In the genomic region with DNA sequence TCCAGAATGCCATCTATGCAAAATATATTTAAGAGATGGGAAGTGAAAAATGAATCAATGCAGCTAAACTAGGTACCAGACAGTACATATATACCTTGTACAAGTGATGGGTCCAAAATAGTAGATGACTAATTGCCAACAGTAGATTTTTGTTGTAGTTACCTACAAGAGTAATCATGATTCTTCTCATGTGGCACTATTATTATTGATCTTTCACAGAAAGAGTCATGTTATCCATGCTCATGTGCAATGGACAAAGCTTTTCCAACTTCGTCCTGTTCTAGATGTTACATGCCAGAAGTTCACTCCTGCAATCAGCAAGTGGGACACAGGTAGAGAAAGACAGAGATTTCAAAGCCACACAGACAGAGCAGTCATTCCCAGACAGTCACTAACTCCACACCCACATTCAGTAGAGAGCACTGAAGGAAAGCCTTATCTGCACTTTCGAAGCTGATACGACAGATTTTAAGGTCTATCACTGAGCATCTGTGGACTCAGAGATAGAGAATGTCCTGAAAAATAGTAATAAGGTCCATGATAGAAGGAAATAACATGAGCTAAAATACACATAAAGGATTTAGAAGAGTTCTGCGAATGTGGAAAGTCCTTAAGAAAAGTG, we compare ENCODE assay signal across 16 cellular contexts.
DNase-seq lines count a peak whose midpoint lies in the region; ATAC-seq and TF ChIP-seq lines count a peak whose summit lies in the region.
"Had no signal": no experiment of that assay in that cellular context is flagged by ENCODE, and none has a peak within 500 bp of the region (broad histone marks: within the 10 kb centered on the region; RNA-seq: fewer than 3 reads in every experiment).

No MANE protein-coding gene starts in this region.

- H3K27ac ChIP-seq in smooth muscle cell (ENCODE audit: low read depth), result peak overlapping the region; percentile 94
- no peak overlapping the region for H3K27ac ChIP-seq in heart right ventricle
- H3K27ac ChIP-seq: HL-60, suprapubic skin had no signal

- H3K4me1 ChIP-seq in smooth muscle cell (ENCODE audit: low read depth) (no peaks in the 10 kb centered on the region), heart right ventricle (no peaks in the 10 kb centered on the region)

- H3F3A ChIP-seq in smooth muscle cell (ENCODE audit: low read depth), result peaks cover 5% of the 10 kb centered on the region

- H3K9me3 ChIP-seq in smooth muscle cell (replicated peaks; ENCODE audit: low read depth) (no peaks in the 10 kb centered on the region), heart right ventricle (peaks cover 0 to 17% (median 3%) of the 10 kb centered on the region in 11 donors)
- H3K9me3 ChIP-seq: suprapubic skin had no signal

- peaks cover 3 to 5% of the 10 kb centered on the region in 2 donors for H3K9me3 Mint-ChIP-seq in activated T-cell treated with anti-CD3 and anti-CD28 coated beads, Interleukin-2, amount 50 U/mL, for 72 hours
- peaks cover 13% of the 10 kb centered on the region for H3K9me3 Mint-ChIP-seq in activated T-helper 2 cell treated with anti-CD3 and anti-CD28 coated beads, Interferon-gamma antibody, Interleukin-2, Interleukin-4, amounts not matched to agents 10 μg/mL and 5 μg/mL and 100 μg/mL, durations not matched to agents 14 hours and 24 hours and 36 hours

- ATAC-seq in activated T-cell treated with anti-CD3 and anti-CD28 coated beads, Interleukin-2, amount 50 U/mL, for 72 hours (replicated peaks in 1 of 2), result no peak
- ATAC-seq in HG03175 (IDR thresholded peaks at IDR 0.05; ENCODE audit: unreplicated experiment) (peak; percentile 30), heart right ventricle (no peak)

- H3K36me3 ChIP-seq in smooth muscle cell (ENCODE audit: low read depth) (no peaks in the 10 kb centered on the region), heart right ventricle (no peaks in the 10 kb centered on the region)
- H3K36me3 ChIP-seq: suprapubic skin had no signal

- H3K9ac ChIP-seq in smooth muscle cell (ENCODE audit: low read depth), result peak overlapping the region; percentile 76

- peak overlapping the region; percentile 16 for H3K4me2 ChIP-seq in smooth muscle cell

- H2AFZ ChIP-seq in smooth muscle cell (ENCODE audit: low read depth), result no peak overlapping the region

- no peak overlapping the region for H3K4me3 ChIP-seq in smooth muscle cell
- H3K4me3 ChIP-seq in heart right ventricle, result no peak overlapping the region
- H3K4me3 ChIP-seq: suprapubic skin had no signal

- H3K27me3 ChIP-seq in smooth muscle cell (ENCODE audit: low read depth) (no peaks in the 10 kb centered on the region), heart right ventricle (no peaks in the 10 kb centered on the region)
- H3K27me3 ChIP-seq: suprapubic skin had no signal

- H3K4me1 Mint-ChIP-seq in activated T-cell treated with anti-CD3 and anti-CD28 coated beads, Interleukin-2, amount 50 U/mL, for 72 hours (ENCODE audit: low read depth), result peaks cover 38% of the 10 kb centered on the region
- peaks cover 34% of the 10 kb centered on the region for H3K4me1 Mint-ChIP-seq in activated T-helper 2 cell treated with anti-CD3 and anti-CD28 coated beads, Interferon-gamma antibody, Interleukin-2, Interleukin-4, amounts not matched to agents 10 μg/mL and 5 μg/mL and 100 μg/mL, durations not matched to agents 14 hours and 24 hours and 36 hours (ENCODE audit: low read depth)
- H3K4me1 Mint-ChIP-seq: central memory CD8-positive, alpha-beta T cell had no signal

- intact Hi-C loops in activated T-helper 2 cell treated with anti-CD3 and anti-CD28 coated beads, Interferon-gamma antibody, Interleukin-2, Interleukin-4, amounts not matched to agents 10 μg/mL and 5 μg/mL and 100 μg/mL, durations not matched to agents 14 hours and 24 hours and 36 hours (cut with micrococcal nuclease), result loop anchor here (2.0 to 10.0 kb wide), 9 partner anchors 117 to 1335 kb away; partner anchors contain the start of genes NUP35 and UBE2E3
- intact Hi-C loops in heart right ventricle (cut with DNase I), result no loop called here

- 58% methylated on average over 4 of the region's 4 CpGs for WGBS in smooth muscle cell (ENCODE audit: low lambda C conversion rate)
- 74 to 85% methylated on average over 4 of the region's 4 CpGs for WGBS in heart right ventricle, 2 donors

- H3K79me2 ChIP-seq in smooth muscle cell (ENCODE audit: low read depth), result no peaks in the 10 kb centered on the region

- H3K27me3 Mint-ChIP-seq in activated T-cell treated with anti-CD3 and anti-CD28 coated beads, Interleukin-2, amount 50 U/mL, for 72 hours (ENCODE audit: low read depth), result peaks cover 13% of the 10 kb centered on the region
- peaks cover under 1% of the 10 kb centered on the region for H3K27me3 Mint-ChIP-seq in activated T-helper 2 cell treated with anti-CD3 and anti-CD28 coated beads, Interferon-gamma antibody, Interleukin-2, Interleukin-4, amounts not matched to agents 10 μg/mL and 5 μg/mL and 100 μg/mL, durations not matched to agents 14 hours and 24 hours and 36 hours (ENCODE audit: low read depth)
- H3K27me3 Mint-ChIP-seq: activated naive CD4-positive, alpha-beta T cell treated with anti-CD3 and anti-CD28 coated beads, Interleukin-2, amount 50 U/mL, for 24 hours had no signal

- peaks cover 2 to 8% of the 10 kb centered on the region in 2 donors for H3K36me3 Mint-ChIP-seq in activated T-cell treated with anti-CD3 and anti-CD28 coated beads, Interleukin-2, amount 50 U/mL, for 72 hours (ENCODE audit: insufficient read depth in 2 of 2)
- H3K36me3 Mint-ChIP-seq in activated T-helper 2 cell treated with anti-CD3 and anti-CD28 coated beads, Interferon-gamma antibody, Interleukin-2, Interleukin-4, amounts not matched to agents 10 μg/mL and 5 μg/mL and 100 μg/mL, durations not matched to agents 14 hours and 24 hours and 36 hours (ENCODE audit: low read depth), result peaks cover 9% of the 10 kb centered on the region
- H3K36me3 Mint-ChIP-seq: activated naive CD4-positive, alpha-beta T cell treated with anti-CD3 and anti-CD28 coated beads, Interleukin-2, amount 50 U/mL, for 24 hours had no signal

- no peak overlapping the region for H3K27ac Mint-ChIP-seq in activated T-cell treated with anti-CD3 and anti-CD28 coated beads, Interleukin-2, amount 50 U/mL, for 72 hours
- peak overlapping the region; percentile 51 for H3K27ac Mint-ChIP-seq in activated T-helper 2 cell treated with anti-CD3 and anti-CD28 coated beads, Interferon-gamma antibody, Interleukin-2, Interleukin-4, amounts not matched to agents 10 μg/mL and 5 μg/mL and 100 μg/mL, durations not matched to agents 14 hours and 24 hours and 36 hours
- H3K27ac Mint-ChIP-seq: activated naive CD4-positive, alpha-beta T cell treated with anti-CD3 and anti-CD28 coated beads, Interleukin-2, amount 50 U/mL, for 24 hours had no signal

- peak overlapping the region; percentile 8 to 47 for H3K4me3 Mint-ChIP-seq in activated T-cell treated with anti-CD3 and anti-CD28 coated beads, Interleukin-2, amount 50 U/mL, for 72 hours
- H3K4me3 Mint-ChIP-seq in activated T-helper 2 cell treated with anti-CD3 and anti-CD28 coated beads, Interferon-gamma antibody, Interleukin-2, Interleukin-4, amounts not matched to agents 10 μg/mL and 5 μg/mL and 100 μg/mL, durations not matched to agents 14 hours and 24 hours and 36 hours (ENCODE audit: low read depth), result no peak overlapping the region
- H3K4me3 Mint-ChIP-seq: activated naive CD4-positive, alpha-beta T cell treated with anti-CD3 and anti-CD28 coated beads, Interleukin-2, amount 50 U/mL, for 24 hours; central memory CD8-positive, alpha-beta T cell had no signal

- TF ChIP-seq CTCF in smooth muscle cell (IDR thresholded peaks at IDR 0.05; ENCODE audit: borderline replicate concordance, insufficient read depth, poor library complexity, severe bottlenecking) (no peak), heart right ventricle (IDR thresholded peaks at IDR 0.05) (no peak)

- no peak for DNase-seq in activated T-cell treated with anti-CD3 and anti-CD28 coated beads, Interleukin-2, amount 50 U/mL, for 72 hours
- DNase-seq in activated T-cell treated with anti-CD3 and anti-CD28 coated beads, Interleukin-2, amount 50 U/mL, for 48 hours, result no peak
- DNase-seq in activated T-helper 2 cell treated with anti-CD3 and anti-CD28 coated beads, Interferon-gamma antibody, Interleukin-2, Interleukin-4, amounts not matched to agents 10 μg/mL and 5 μg/mL and 100 μg/mL, durations not matched to agents 14 hours and 24 hours and 36 hours (ENCODE audit: low spot score), result no peak
- no peak for DNase-seq in smooth muscle cell (lab: John Stamatoyannopoulos, UW; ENCODE audit: unreplicated experiment)
- no peak for DNase-seq in retina
- DNase-seq in NCI-H2227 treated with DMSO at 0.1 percent for 48 hours (lab: John Stamatoyannopoulos, UW), result no peak
- no peak for DNase-seq in heart right ventricle
- DNase-seq: activated CD8-positive, alpha-beta memory T cell treated with anti-CD3 and anti-CD28 coated beads for 24 hours; kidney glomerular epithelial cell; NCI-H1930; NCI-H774 had no signal

- no peaks in the 10 kb centered on the region for H4K20me1 ChIP-seq in smooth muscle cell (ENCODE audit: low read depth)
